ENCODE assay signal across 8 cellular contexts in the genomic region with DNA sequence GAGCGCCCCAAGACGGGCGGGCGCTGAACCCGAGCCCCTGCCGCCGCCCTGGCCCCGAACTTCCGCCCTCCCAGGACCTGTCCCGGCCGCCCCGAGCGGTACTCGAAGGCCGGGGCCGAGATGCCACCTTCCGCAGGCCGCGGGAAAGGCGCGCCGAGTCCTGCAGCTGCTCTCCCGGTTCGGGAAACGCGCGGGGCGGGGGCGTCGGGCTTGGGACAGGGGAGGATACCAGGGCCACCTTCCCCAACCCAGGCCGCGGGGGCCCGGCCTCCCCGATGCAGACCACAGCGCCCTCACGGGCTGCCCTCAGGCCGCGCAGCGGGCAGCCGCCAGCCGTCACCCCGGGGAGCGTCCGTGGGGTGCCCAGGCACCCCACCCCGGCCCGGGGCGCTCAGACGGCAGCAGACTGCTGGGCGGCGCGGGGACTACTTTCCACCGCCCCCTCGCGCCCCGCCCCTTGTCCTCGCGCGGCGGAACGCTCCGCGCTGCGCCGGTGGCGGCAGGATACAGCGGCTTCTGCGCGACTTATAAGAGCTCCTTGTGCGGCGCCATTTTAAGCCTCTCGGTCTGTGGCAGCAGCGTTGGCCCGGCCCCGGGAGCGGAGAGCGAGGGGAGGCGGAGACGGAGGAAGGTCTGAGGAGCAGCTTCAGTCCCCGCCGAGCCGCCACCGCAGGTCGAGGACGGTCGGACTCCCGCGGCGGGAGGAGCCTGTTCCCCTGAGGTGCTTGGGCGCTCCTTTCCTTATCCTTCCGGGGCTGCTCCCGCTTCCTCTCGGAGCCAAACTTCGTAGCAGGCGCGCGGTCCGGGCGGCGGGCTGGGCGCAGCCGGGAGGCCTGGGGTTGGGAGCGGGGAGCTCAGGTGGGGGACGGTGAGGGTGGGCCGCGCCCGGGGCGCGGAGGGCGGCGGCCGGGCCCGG. TPM values are rescaled to one million over a fixed set of nuclear protein-coding genes. Genes with fewer than 3 reads are reported as not detected.
DNase-seq lines count a peak whose midpoint lies in the region; ATAC-seq and TF ChIP-seq lines count a peak whose summit lies in the region.

Gene CTNNB1, plus strand, starts transcription at position 556 of the 916 bp plus-strand sequence. CDS start 24,564 bp downstream, outside the sequence.

- TF ChIP-seq POLR2A in GM18951 (IDR thresholded peaks at IDR 0.05; ENCODE audit: extremely low read depth, insufficient read depth, insufficient read length) = peak; percentile 99

- peak within 1 kb of the TSS; percentile 80 for H3K4me3 ChIP-seq in coronary artery

- peak within 1 kb of the TSS; percentile 96 for H3K27ac Mint-ChIP-seq in activated CD4-positive, alpha-beta T cell treated with anti-CD3 and anti-CD28 coated beads, Interleukin-2, amount 10 ng/mL, durations not matched to agents 24 days and 14 days

- ATAC-seq in HG03280 (IDR thresholded peaks at IDR 0.05; ENCODE audit: unreplicated experiment) = peak; percentile 76

- peak within 1 kb of the TSS; percentile 96 for H3K4me3 Mint-ChIP-seq in activated CD4-positive, alpha-beta T cell treated with anti-CD3 and anti-CD28 coated beads, Interleukin-2, amount 10 ng/mL, durations not matched to agents 24 days and 14 days

- DNase-seq in AG20443 (ENCODE audit: low spot score) (peak; percentile 93), NCI-H524 (lab: John Stamatoyannopoulos, UW) (peak; percentile 77 to 91), coronary artery (ENCODE audit: low spot score) (peak; percentile 94), left kidney (ENCODE audit: low read depth, low spot score) (peak; percentile 97)
- DNase-seq in activated CD4-positive, alpha-beta T cell treated with anti-CD3 and anti-CD28 coated beads, Interleukin-2, amount 10 ng/mL, durations not matched to agents 24 days and 14 days = peak; percentile 97
- DNase-seq in stimulated activated CD4-positive, alpha-beta T cell treated with anti-CD3 and anti-CD28 coated beads, Interleukin-2, amount 100 ng/mL, for 24 hours = peak; percentile 91 to 93

- peaks cover 12% of the 10 kb centered on the region for H3K36me3 Mint-ChIP-seq in activated CD4-positive, alpha-beta T cell treated with anti-CD3 and anti-CD28 coated beads, Interleukin-2, amount 10 ng/mL, durations not matched to agents 24 days and 14 days (ENCODE audit: low read depth)

- H3K27me3 Mint-ChIP-seq in activated CD4-positive, alpha-beta T cell treated with anti-CD3 and anti-CD28 coated beads, Interleukin-2, amount 10 ng/mL, durations not matched to agents 24 days and 14 days = peaks cover 21% of the 10 kb centered on the region

- H3K9me3 Mint-ChIP-seq in activated CD4-positive, alpha-beta T cell treated with anti-CD3 and anti-CD28 coated beads, Interleukin-2, amount 10 ng/mL, durations not matched to agents 24 days and 14 days = no peaks in the 10 kb centered on the region

- peaks cover 24% of the 10 kb centered on the region for H3K4me1 Mint-ChIP-seq in activated CD4-positive, alpha-beta T cell treated with anti-CD3 and anti-CD28 coated beads, Interleukin-2, amount 10 ng/mL, durations not matched to agents 24 days and 14 days

- intact Hi-C loops in activated CD4-positive, alpha-beta T cell treated with anti-CD3 and anti-CD28 coated beads, Interleukin-2, amount 10 ng/mL, durations not matched to agents 24 days and 14 days (cut with micrococcal nuclease) = loop anchor here (1.0 to 5.0 kb wide), 5 partner anchors 11 to 892 kb away; partner anchors contain the start of genes EIF1B and RPL14

- in situ Hi-C loops in GM18951 (cut with MboI; ENCODE audit: low sequenced_read_pairs, unreplicated experiment) = no loop called here

- H3K27ac ChIP-seq in coronary artery = peak within 1 kb of the TSS; percentile 97 to 99

- no peak for TF ChIP-seq CTCF in coronary artery (IDR thresholded peaks at IDR 0.05)

RNA-seq across cellular contexts. Expression of gene CTNNB1, which starts in this region (rescaled TPM):
- 142 and 147 TPM in 2 replicates for total RNA-seq in activated CD4-positive, alpha-beta T cell treated with anti-CD3 and anti-CD28 coated beads, Interleukin-2, amount 10 ng/mL, durations not matched to agents 24 days and 14 days

Comparison
In these comparisons a context has a peak if more than half of its experiments do, and no peak if none do; other contexts are left out.
1. Peak in every context shown above with its lines: DNase-seq, ATAC-seq, H3K4me3 ChIP-seq and H3K27ac ChIP-seq.